11 cellular contexts compared by ENCODE assay signal in the genomic region with DNA sequence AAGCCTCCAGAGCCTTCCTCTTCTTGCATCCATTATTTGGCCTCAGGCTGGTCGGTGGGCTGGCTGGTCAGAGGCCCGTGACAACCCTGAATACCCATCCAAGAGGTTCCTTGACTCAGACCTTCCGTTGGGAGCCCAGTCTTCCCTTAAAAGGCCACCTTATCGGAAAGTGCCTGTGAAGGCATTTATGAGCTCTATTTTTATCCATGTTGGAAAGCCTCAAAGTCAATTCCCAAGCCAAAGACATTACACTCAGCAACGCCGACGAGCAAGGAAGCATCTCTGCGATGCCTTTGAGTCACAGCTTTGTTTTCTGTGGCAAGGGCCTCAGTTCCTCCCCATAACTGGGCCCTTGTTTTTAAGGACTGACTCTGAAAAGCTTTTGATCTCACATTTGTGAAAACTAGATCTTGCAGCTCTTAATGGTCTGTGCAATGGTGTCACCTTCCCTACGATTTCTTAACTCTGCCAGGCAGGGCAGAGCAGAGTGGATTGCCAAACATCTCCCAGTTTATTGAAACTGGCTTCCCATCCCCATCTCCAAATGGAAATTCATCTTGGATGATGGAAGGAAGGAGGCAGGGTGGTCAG. TPM values are rescaled to one million over a fixed set of nuclear protein-coding genes. Genes with fewer than 3 reads are reported as not detected.
DNase-seq lines count a peak whose midpoint lies in the region; ATAC-seq and TF ChIP-seq lines count a peak whose summit lies in the region.
"Had no signal": no experiment of that assay in that cellular context is flagged by ENCODE, and none has a peak within 500 bp of the region (broad histone marks: within the 10 kb centered on the region; RNA-seq: fewer than 3 reads in every experiment).

No MANE protein-coding gene starts in this region.

- H3K79me2 ChIP-seq in GM23338 (replicated peaks; ENCODE audit: insufficient read depth) = no peaks in the 10 kb centered on the region

- no peaks in the 10 kb centered on the region for H3K9me3 Mint-ChIP-seq in GM23338
- H3K9me3 Mint-ChIP-seq in stimulated activated effector memory CD8-positive, alpha-beta T cell treated with anti-CD3 and anti-CD28 coated beads, Interleukin-12 subunit alpha, Interleukin-12 subunit beta, amount 100 ng/mL, for 72 hours = no peaks in the 10 kb centered on the region

- intact Hi-C loops in lower lobe of right lung (cut with DNase I) = no loop called here

- H2AFZ ChIP-seq in GM23338 = peak overlapping the region; percentile 73

- DNase-seq in GM23338 (ENCODE audit: low spot score) (no peak), coronary artery (ENCODE audit: low spot score) (peak; percentile 92), lower lobe of right lung (no peak), SW480 (ENCODE audit: low spot score) (no peak), DMS53 treated with DMSO at 0.1 percent for 48 hours (lab: John Stamatoyannopoulos, UW; ENCODE audit: unreplicated experiment) (no peak), NCI-H82 treated with DMSO at 0.1 percent for 48 hours (lab: John Stamatoyannopoulos, UW; ENCODE audit: unreplicated experiment) (no peak), KBM-7 (no peak)
- no peak for DNase-seq in stimulated activated effector memory CD8-positive, alpha-beta T cell treated with anti-CD3 and anti-CD28 coated beads, Interleukin-12 subunit alpha, Interleukin-12 subunit beta, amount 100 ng/mL, for 72 hours (ENCODE audit: low spot score in 2 of 2)
- DNase-seq: kidney glomerular epithelial cell; NCI-H1048; stimulated activated CD4-positive, alpha-beta T cell treated with anti-CD3 and anti-CD28 coated beads, Interleukin-15, amount 100 ng/mL, for 24 hours had no signal

- no peaks in the 10 kb centered on the region for H3K9me3 ChIP-seq in lower lobe of right lung

- no peaks in the 10 kb centered on the region for H3K36me3 ChIP-seq in GM23338 (ENCODE audit: insufficient read depth)
- H3K36me3 ChIP-seq in lower lobe of right lung = no peaks in the 10 kb centered on the region

- H3K27me3 Mint-ChIP-seq in GM23338 (ENCODE audit: insufficient read depth, low read depth, poor library complexity) = peaks cover 4% of the 10 kb centered on the region

- no peaks in the 10 kb centered on the region for H3F3A ChIP-seq in GM23338 (replicated peaks; ENCODE audit: low read depth)

- H3K4me1 ChIP-seq in GM23338 (ENCODE audit: insufficient read depth) (peaks cover 6% of the 10 kb centered on the region), lower lobe of right lung (peaks cover 48% of the 10 kb centered on the region)

- H3K4me3 ChIP-seq in GM23338 (no peak overlapping the region), coronary artery (peak overlapping the region; percentile 49), lower lobe of right lung (no peak overlapping the region)

- H3K27me3 ChIP-seq in GM23338 (ENCODE audit: insufficient read depth) (no peaks in the 10 kb centered on the region), lower lobe of right lung (ENCODE audit: low read depth) (no peaks in the 10 kb centered on the region)

- H3K4me2 ChIP-seq in GM23338 = peak overlapping the region; percentile 21; the same call in 1 of the 2 replicates

- no peaks in the 10 kb centered on the region for H3K36me3 Mint-ChIP-seq in GM23338 (ENCODE audit: low read depth)
- peaks cover 4% of the 10 kb centered on the region for H3K36me3 Mint-ChIP-seq in stimulated activated effector memory CD8-positive, alpha-beta T cell treated with anti-CD3 and anti-CD28 coated beads, Interleukin-12 subunit alpha, Interleukin-12 subunit beta, amount 100 ng/mL, for 72 hours

- in situ Hi-C loops in KBM-7 (cut with MboI; ENCODE audit: low pct_unique_long_range_greater_than_20kb, low sequenced_read_pairs) = no loop called here

- H3K9me2 ChIP-seq in GM23338 (ENCODE audit: insufficient read depth) = no peaks in the 10 kb centered on the region

- no peak overlapping the region for H3K27ac ChIP-seq in GM23338 (ENCODE audit: low read depth)
- H3K27ac ChIP-seq in coronary artery = peak overlapping the region; percentile 95
- H3K27ac ChIP-seq in lower lobe of right lung = peak overlapping the region; percentile 53

- TF ChIP-seq CTCF in GM23338 (conservative IDR thresholded peaks at IDR 0.05; ENCODE audit: low read depth in 2 of 2) = no peak
- no peak for TF ChIP-seq CTCF in coronary artery (IDR thresholded peaks at IDR 0.05)
- TF ChIP-seq CTCF in lower lobe of right lung (IDR thresholded peaks at IDR 0.05) = no peak

- peaks cover 25% of the 10 kb centered on the region for H3K4me1 Mint-ChIP-seq in GM23338
- peaks cover 53% of the 10 kb centered on the region for H3K4me1 Mint-ChIP-seq in stimulated activated effector memory CD8-positive, alpha-beta T cell treated with anti-CD3 and anti-CD28 coated beads, Interleukin-12 subunit alpha, Interleukin-12 subunit beta, amount 100 ng/mL, for 72 hours

- H3K4me3 Mint-ChIP-seq in GM23338 = no peak overlapping the region; the same call in 2 of the 3 replicates
- no peak overlapping the region for H3K4me3 Mint-ChIP-seq in stimulated activated effector memory CD8-positive, alpha-beta T cell treated with anti-CD3 and anti-CD28 coated beads, Interleukin-12 subunit alpha, Interleukin-12 subunit beta, amount 100 ng/mL, for 72 hours

- no peaks in the 10 kb centered on the region for H4K20me1 ChIP-seq in GM23338 (replicated peaks; ENCODE audit: insufficient read depth)

- ATAC-seq in GM23338 = no peak
- ATAC-seq in lower lobe of right lung = no peak
- ATAC-seq in stimulated activated effector memory CD8-positive, alpha-beta T cell treated with anti-CD3 and anti-CD28 coated beads, Interleukin-12 subunit alpha, Interleukin-12 subunit beta, amount 100 ng/mL, for 72 hours = no peak

- H3K27ac Mint-ChIP-seq in GM23338 = no peak overlapping the region
- H3K27ac Mint-ChIP-seq in stimulated activated effector memory CD8-positive, alpha-beta T cell treated with anti-CD3 and anti-CD28 coated beads, Interleukin-12 subunit alpha, Interleukin-12 subunit beta, amount 100 ng/mL, for 72 hours = peak overlapping the region; percentile 84

TF ChIP-seq in GM23338, 12 proteins besides CTCF, POLR2A, EP300 and RAD21 (continues in another document):
- TF ChIP-seq ZNF331 (CRISPR knock-in tag; IDR thresholded peaks at IDR 0.05; ENCODE audit: low read depth) (no peak), EZH2 (IDR thresholded peaks at IDR 0.05; ENCODE audit: low read depth, unreplicated experiment) (no peak), CREB1 (CRISPR knock-in tag; IDR thresholded peaks at IDR 0.05; ENCODE audit: low read depth) (no peak), JUNB (IDR thresholded peaks at IDR 0.05; ENCODE audit: unreplicated experiment) (no peak)

RNA-seq across cellular contexts. Expression of gene SPOP, which starts 13.3 kb away (rescaled TPM):
- 13.9 and 29.4 TPM in 2 replicates for total RNA-seq in GM23338 (2014; rRNA removed; shearing (Covaris generic))
- polyA plus RNA-seq in GM23338 (2016; fragmentation: Nextera tagmentation; extraction: Ambion mirVana) = 17.9 and 18.6 TPM in 2 replicates
- 81.8 TPM for total RNA-seq in lower lobe of right lung

RNA-seq across cellular contexts. Expression of gene SLC35B1, which starts 16.6 kb away (rescaled TPM):
- total RNA-seq in GM23338 (2014; rRNA removed; shearing (Covaris generic)) = 56.7 and 59.7 TPM in 2 replicates
- 54.8 and 58.9 TPM in 2 replicates for polyA plus RNA-seq in GM23338 (2016; fragmentation: Nextera tagmentation; extraction: Ambion mirVana)
- total RNA-seq in lower lobe of right lung = 38.9 TPM
